In genomic region chr2:207408086-207408794, GRCh38 we compare ENCODE assay signal across 9 cellular contexts.
A peak's percentile ranks its signal among the peaks of the same experiment; 100 is the strongest.
DNase-seq lines count a peak whose midpoint lies in the region; ATAC-seq, FAIRE-seq and TF ChIP-seq lines count a peak whose summit lies in the region.
"Had no signal": no experiment of that assay in that cellular context is flagged by ENCODE, and none has a peak within 500 bp of the region (broad histone marks: within the 10 kb centered on the region; RNA-seq: fewer than 3 reads in every experiment).

No MANE protein-coding gene starts in this region.

- no peak overlapping the region for H3K27ac Mint-ChIP-seq in Calu3 (ENCODE audit: unreplicated experiment)
- H3K27ac Mint-ChIP-seq: dendritic cell treated with granulocyte-macrophage colony-stimulating factor and Interleukin-4, amounts not matched to agents 40 ng/mL and 50 ng/mL, for 4 days had no signal

- intact Hi-C loops in Calu3 (cut with micrococcal nuclease; ENCODE audit: unreplicated experiment) = no loop called here

- H3K36me3 Mint-ChIP-seq in Calu3 (ENCODE audit: insufficient read depth, unreplicated experiment) = no peaks in the 10 kb centered on the region

- ATAC-seq in GM18870 (IDR thresholded peaks at IDR 0.05; ENCODE audit: unreplicated experiment) (peak; percentile 71), HG03066 (IDR thresholded peaks at IDR 0.05; ENCODE audit: low read depth, unreplicated experiment) (peak; percentile 61)

- no peaks in the 10 kb centered on the region for H3K9me3 Mint-ChIP-seq in Calu3 (ENCODE audit: low read depth, unreplicated experiment)
- H3K9me3 Mint-ChIP-seq: dendritic cell treated with granulocyte-macrophage colony-stimulating factor and Interleukin-4, amounts not matched to agents 40 ng/mL and 50 ng/mL, for 4 days had no signal

- H3K36me3 ChIP-seq in small intestine (ENCODE audit: control insufficient read depth in 2 of 2, insufficient read depth in 2 of 2, low read length in 2 of 2) = no peaks in the 10 kb centered on the region

- no peak overlapping the region for H3K4me3 ChIP-seq in small intestine (ENCODE audit: low read depth in 1 of 2, low read length in 2 of 2)

- H3K4me3 Mint-ChIP-seq in Calu3 (ENCODE audit: low read depth, unreplicated experiment) = no peak overlapping the region
- H3K4me3 Mint-ChIP-seq: dendritic cell treated with granulocyte-macrophage colony-stimulating factor and Interleukin-4, amounts not matched to agents 40 ng/mL and 50 ng/mL, for 4 days had no signal

- no peaks in the 10 kb centered on the region for H3K4me1 ChIP-seq in small intestine (ENCODE audit: control insufficient read depth in 2 of 2, insufficient read depth in 1 of 2, low read depth in 1 of 2, low read length in 1 of 2)

- TF ChIP-seq CTCF in Calu3 (IDR thresholded peaks at IDR 0.05; ENCODE audit: unreplicated experiment) = no peak

- 61 to 65% (median 65%) methylated on average over 8 of the region's 8 CpGs for WGBS in small intestine, 3 donors

- DNase-seq in NCI-H226 = peak; percentile 40
- DNase-seq in fibroblast of peridontal ligament (ENCODE audit: extremely low read depth) = peak; percentile 56
- no peak for DNase-seq in activated CD4-positive, alpha-beta T cell treated with anti-CD3 and anti-CD28 coated beads for 4 hours
- DNase-seq in Calu3 = no peak
- no peak for DNase-seq in small intestine
- DNase-seq in activated CD4-positive, alpha-beta T cell treated with anti-CD3 and anti-CD28 coated beads, Interleukin-2, amount 50 U/mL, for 48 hours = no peak

- FAIRE-seq in small intestine (lab: Jason Lieb, UNC) = no peak

- H3K27ac ChIP-seq in small intestine (ENCODE audit: low read depth in 1 of 2, low read length in 1 of 2) = peak overlapping the region in 1 of 2 donors; percentile 18

- H3K4me1 Mint-ChIP-seq in Calu3 (ENCODE audit: low read depth, unreplicated experiment) = no peaks in the 10 kb centered on the region

- BruUV-seq in Calu3 (replicated peaks; lab: Mats Ljungman, UMichigan) = no TSS peak

- H3K27me3 ChIP-seq in small intestine (ENCODE audit: control insufficient read depth in 2 of 2, insufficient read depth in 2 of 2, low read length in 2 of 2) = no peaks in the 10 kb centered on the region

- H3K9me3 ChIP-seq in small intestine (ENCODE audit: control insufficient read depth, low read depth) = no peaks in the 10 kb centered on the region

- CTCF ChIA-PET in Calu3 (lab: Charles Lee) = no interaction called here

- H3K27me3 Mint-ChIP-seq in Calu3 (ENCODE audit: unreplicated experiment) = no peaks in the 10 kb centered on the region
- H3K27me3 Mint-ChIP-seq: dendritic cell treated with granulocyte-macrophage colony-stimulating factor and Interleukin-4, amounts not matched to agents 40 ng/mL and 50 ng/mL, for 4 days had no signal

Comparison
In these comparisons a context has a peak if more than half of its experiments do, and no peak if none do; other contexts are left out.
1. DNase-seq: peak in NCI-H226 (single experiment) and fibroblast of peridontal ligament (single experiment); none in activated CD4-positive, alpha-beta T cell treated with anti-CD3 and anti-CD28 coated beads for 4 hours (0 of 2), Calu3 (single experiment), small intestine (single experiment) and activated CD4-positive, alpha-beta T cell treated with anti-CD3 and anti-CD28 coated beads, Interleukin-2, amount 50 U/mL, for 48 hours (0 of 2).